Comparison of ENCODE assay signal across 29 cellular contexts in the genomic region with DNA sequence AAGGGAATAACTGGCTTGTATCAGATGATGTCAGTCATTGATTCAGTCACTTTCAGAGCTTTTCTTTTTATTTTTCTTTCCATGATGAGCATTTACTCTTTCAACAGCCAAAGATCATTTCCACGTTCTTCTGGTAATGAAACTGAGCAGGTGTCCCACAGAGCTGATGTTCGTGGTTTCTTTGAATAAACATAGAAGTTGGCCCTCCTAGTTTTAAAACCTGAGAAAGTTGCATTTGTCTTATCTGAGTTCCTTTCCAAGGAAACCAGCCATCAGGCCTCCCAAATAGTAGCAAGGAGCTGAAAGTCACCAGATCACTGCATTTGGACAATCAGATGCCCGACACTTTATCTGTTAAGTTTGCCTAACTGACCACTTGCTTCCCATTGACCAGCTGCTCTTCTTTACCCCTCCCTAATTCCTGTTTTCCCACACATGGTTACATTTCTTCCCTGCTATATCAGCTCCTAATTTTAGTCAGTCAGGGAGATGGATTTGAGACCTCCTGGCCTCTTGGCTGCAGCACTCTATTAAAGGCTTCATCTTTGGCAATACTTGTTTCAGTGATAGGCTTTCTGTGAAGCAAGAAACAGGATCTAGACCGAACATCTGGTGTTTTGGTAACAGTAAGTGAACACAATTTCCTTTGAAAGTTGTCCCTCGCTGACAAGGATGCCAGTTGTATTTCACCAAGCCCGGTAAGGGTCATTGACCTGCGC.
DNase-seq lines count a peak whose midpoint lies in the region; ATAC-seq and TF ChIP-seq lines count a peak whose summit lies in the region.
"Had no signal": no experiment of that assay in that cellular context is flagged by ENCODE, and none has a peak within 500 bp of the region (broad histone marks: within the 10 kb centered on the region; RNA-seq: fewer than 3 reads in every experiment).

No MANE protein-coding gene starts in this region.

- H3K4me1 ChIP-seq in heart left ventricle (no peaks in the 10 kb centered on the region), trophoblast cell (ENCODE audit: control insufficient read depth in 1 of 2, insufficient read depth in 2 of 2, low read length in 2 of 2) (no peaks in the 10 kb centered on the region), SK-N-SH (ENCODE audit: control insufficient read depth in 1 of 2, insufficient read depth in 2 of 2, low read depth in 1 of 2, low read length in 1 of 2) (no peaks in the 10 kb centered on the region)
- H3K4me1 ChIP-seq: heart right ventricle, psoas muscle, thyroid gland had no signal

- H3K4me2 ChIP-seq in trophoblast cell (ENCODE audit: low read length): no peak overlapping the region
- no peak overlapping the region for H3K4me2 ChIP-seq in SK-N-SH

- H3K9me2 ChIP-seq in SK-N-SH: no peaks in the 10 kb centered on the region

- TF ChIP-seq CTCF in heart left ventricle (IDR thresholded peaks at IDR 0.05) (no peak), astrocyte of the spinal cord (IDR thresholded peaks at IDR 0.05; ENCODE audit: low read depth, low read length) (no peak), SK-N-SH (IDR thresholded peaks at IDR 0.05) (no peak)

- H3K18ac ChIP-seq in trophoblast cell (ENCODE audit: low read length): no peak overlapping the region

- H3K79me2 ChIP-seq in trophoblast cell (ENCODE audit: control insufficient read depth, insufficient read depth, low read length, poor library complexity) (no peaks in the 10 kb centered on the region), SK-N-SH (ENCODE audit: insufficient read depth) (no peaks in the 10 kb centered on the region)

- in situ Hi-C loops in astrocyte of the spinal cord (cut with HindIII; ENCODE audit: low sequenced_read_pairs): no loop called here

- H4K91ac ChIP-seq in trophoblast cell (ENCODE audit: low read depth, low read length): no peak overlapping the region

- H3K9ac ChIP-seq in trophoblast cell (ENCODE audit: low read length) (no peak overlapping the region), SK-N-SH (no peak overlapping the region)

- no peak overlapping the region for H2AK5ac ChIP-seq in trophoblast cell (ENCODE audit: low read length)

- H3K4ac ChIP-seq in trophoblast cell (ENCODE audit: low read depth, low read length): no peak overlapping the region

- H3K4me3 ChIP-seq in heart left ventricle (no peak overlapping the region), astrocyte of the spinal cord (ENCODE audit: low read depth, low read length) (no peak overlapping the region), trophoblast cell (ENCODE audit: low read depth, low read length) (no peak overlapping the region), SK-N-SH (ENCODE audit: low read depth in 2 of 2, low read length in 1 of 2) (no peak overlapping the region)
- H3K4me3 ChIP-seq: esophagus muscularis mucosa, heart right ventricle, psoas muscle, sigmoid colon, SK-N-MC, thyroid gland had no signal

- no peaks in the 10 kb centered on the region for H3F3A ChIP-seq in SK-N-SH (replicated peaks; ENCODE audit: insufficient read depth)

- WGBS in heart left ventricle, 4 donors: 77 to 83% (median 81%) methylated on average over 7 of the region's 7 CpGs
- no CpG with 5 or more reads among the region's 7 CpGs for WGBS in trophoblast cell (ENCODE audit: extremely low coverage, insufficient coverage, insufficient read length)
- WGBS in SK-N-SH (ENCODE audit: low lambda C conversion rate): 3% methylated on average over 7 of the region's 7 CpGs

- peak overlapping the region; percentile 21 for H2BK5ac ChIP-seq in trophoblast cell (ENCODE audit: low read depth, low read length, poor library complexity)

- no peak overlapping the region for H2BK120ac ChIP-seq in trophoblast cell (ENCODE audit: insufficient read depth, low read length, poor library complexity)

- peaks cover 0 to 17% (median 0%) of the 10 kb centered on the region in 12 donors for H3K9me3 ChIP-seq in heart left ventricle
- H3K9me3 ChIP-seq in trophoblast cell (ENCODE audit: insufficient read depth, low read depth, low read length): peaks cover 1% of the 10 kb centered on the region
- H3K9me3 ChIP-seq in SK-N-SH: no peaks in the 10 kb centered on the region
- H3K9me3 ChIP-seq: esophagus muscularis mucosa, sigmoid colon, thyroid gland had no signal

- no peak overlapping the region for H2BK12ac ChIP-seq in trophoblast cell (ENCODE audit: low read length)

- intact Hi-C loops in heart left ventricle (cut with DNase I) (no loop called here), cardiac septum (cut with DNase I) (no loop called here)

- no peaks in the 10 kb centered on the region for H4K20me1 ChIP-seq in SK-N-SH (ENCODE audit: insufficient read depth)

- DNase-seq in heart left ventricle: no peak
- DNase-seq in cardiac septum (ENCODE audit: low spot score): no peak
- peak; percentile 23 for DNase-seq in MV-4-11 (lab: John Stamatoyannopoulos, UW)
- peak; percentile 22 for DNase-seq in astrocyte of the spinal cord (ENCODE audit: low read depth, low spot score)
- no peak for DNase-seq in trophoblast cell
- no peak for DNase-seq in SK-N-SH
- DNase-seq: activated gamma-delta T cell treated with Interleukin-2 at 50 U/mL for 16 hours; activated naive CD8-positive, alpha-beta T cell treated with anti-CD3 and anti-CD28 coated beads, Interleukin-2, amount 50 U/mL, for 24 hours; activated T-cell treated with anti-CD3 and anti-CD28 coated beads, Interleukin-2, amount 50 U/mL, for 24 hours; Calu3; CD4-positive, CD25-positive, alpha-beta regulatory T cell; endodermal cell; foreskin melanocyte; H9; naive thymus-derived CD8-positive, alpha-beta T cell; NCI-H1417; NCI-H2029; NCI-H510A treated with DMSO at 0.1 percent for 48 hours; occipital lobe; psoas muscle; sigmoid colon; stimulated activated CD4-positive, alpha-beta T cell treated with anti-CD3 and anti-CD28 coated beads, Interleukin-4, amount 100 ng/mL, for 1 hour; thyroid gland had no signal

- no peaks in the 10 kb centered on the region for H3K36me3 ChIP-seq in heart left ventricle
- no peaks in the 10 kb centered on the region for H3K36me3 ChIP-seq in trophoblast cell (ENCODE audit: control insufficient read depth in 1 of 2, insufficient read depth in 2 of 2, low read length in 2 of 2)
- H3K36me3 ChIP-seq in SK-N-SH (replicated peaks in 1 of 2; ENCODE audit: control insufficient read depth in 1 of 2, insufficient read depth in 2 of 2, low read length in 1 of 2): no peaks in the 10 kb centered on the region
- H3K36me3 ChIP-seq: esophagus muscularis mucosa, heart right ventricle, sigmoid colon, thyroid gland had no signal

- H3K27me3 ChIP-seq in heart left ventricle: no peaks in the 10 kb centered on the region
- no peaks in the 10 kb centered on the region for H3K27me3 ChIP-seq in trophoblast cell (ENCODE audit: insufficient read depth, low read length)
- H3K27me3 ChIP-seq in SK-N-SH (ENCODE audit: insufficient read depth): no peaks in the 10 kb centered on the region
- H3K27me3 ChIP-seq: esophagus muscularis mucosa, heart right ventricle, sigmoid colon, thyroid gland had no signal

- no peak overlapping the region for H3K23ac ChIP-seq in trophoblast cell (ENCODE audit: low read length)

- TF ChIP-seq POLR2A in heart left ventricle (IDR thresholded peaks at IDR 0.05): no peak

- H2AFZ ChIP-seq in trophoblast cell (ENCODE audit: insufficient read depth, low read length, poor library complexity) (no peak overlapping the region), SK-N-SH (ENCODE audit: low read depth) (no peak overlapping the region)

- no peak for TF ChIP-seq RAD21 in SK-N-SH (IDR thresholded peaks at IDR 0.05; ENCODE audit: low read length)

- POLR2A ChIA-PET in SK-N-SH (lab: Yijun Ruan, JAX): no interaction called here

- CTCF ChIA-PET in SK-N-SH (lab: Yijun Ruan, JAX): no interaction called here

- H3K79me1 ChIP-seq in trophoblast cell (ENCODE audit: low read length): no peaks in the 10 kb centered on the region

- no peak for TF ChIP-seq EP300 in SK-N-SH (IDR thresholded peaks at IDR 0.05; ENCODE audit: borderline replicate concordance in 1 of 2, low read depth in 1 of 2, low read length in 1 of 2)

- no peak overlapping the region for H3K14ac ChIP-seq in trophoblast cell (ENCODE audit: low read length)

- H4K8ac ChIP-seq in trophoblast cell (ENCODE audit: low read depth, low read length): no peak overlapping the region

- H3K27ac ChIP-seq in heart left ventricle (peak overlapping the region in 2 of 12 donors; percentile 40 to 56), trophoblast cell (ENCODE audit: low read depth, low read length) (no peak overlapping the region), SK-N-SH (ENCODE audit: low read depth in 2 of 2, low read length in 1 of 2) (no peak overlapping the region)
- H3K27ac ChIP-seq: esophagus muscularis mucosa, psoas muscle, RWPE1, sigmoid colon, SK-N-MC, thyroid gland had no signal

- no peak overlapping the region for H4K12ac ChIP-seq in trophoblast cell (ENCODE audit: low read depth, low read length)

- peak in 3 of 4 donors; percentile 51 to 81 (median 64) for ATAC-seq in heart left ventricle
- ATAC-seq in HG03196 (IDR thresholded peaks at IDR 0.05; ENCODE audit: unreplicated experiment): no peak
- no peak for ATAC-seq in HG02970 (IDR thresholded peaks at IDR 0.05; ENCODE audit: low FRiP score, unreplicated experiment)
- ATAC-seq: activated naive CD8-positive, alpha-beta T cell treated with anti-CD3 and anti-CD28 coated beads, Interleukin-2, amount 50 U/mL, for 24 hours; naive thymus-derived CD8-positive, alpha-beta T cell had no signal

TF ChIP-seq in SK-N-SH, 30 proteins besides CTCF, POLR2A, EP300 and RAD21:
- TF ChIP-seq CHD2 (IDR thresholded peaks at IDR 0.05; ENCODE audit: low read length, partially characterized antibody): no peak
- TF ChIP-seq FOXJ3 (CRISPR knock-in tag; IDR thresholded peaks at IDR 0.05): no peak
- TF ChIP-seq, protein P1, sequence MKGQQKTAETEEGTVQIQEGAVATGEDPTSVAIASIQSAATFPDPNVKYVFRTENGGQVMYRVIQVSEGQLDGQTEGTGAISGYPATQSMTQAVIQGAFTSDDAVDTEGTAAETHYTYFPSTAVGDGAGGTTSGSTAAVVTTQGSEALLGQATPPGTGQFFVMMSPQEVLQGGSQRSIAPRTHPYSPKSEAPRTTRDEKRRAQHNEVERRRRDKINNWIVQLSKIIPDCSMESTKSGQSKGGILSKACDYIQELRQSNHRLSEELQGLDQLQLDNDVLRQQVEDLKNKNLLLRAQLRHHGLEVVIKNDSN (IDR thresholded peaks at IDR 0.05; ENCODE audit: borderline replicate concordance, low read depth): no peak
- no peak for TF ChIP-seq RCOR1 (IDR thresholded peaks at IDR 0.05; ENCODE audit: low read length)
- TF ChIP-seq MXI1 (IDR thresholded peaks at IDR 0.05; ENCODE audit: low read depth, low read length): no peak

Comparison
In these comparisons a context has a peak if more than half of its experiments do, and no peak if none do; other contexts are left out.
1. ATAC-seq: peak in heart left ventricle (3 of 4); none in HG03196 (single experiment) and HG02970 (single experiment).
2. DNase-seq: peak in MV-4-11 (single experiment) and astrocyte of the spinal cord (single experiment); none in heart left ventricle (0 of 5), cardiac septum (single experiment), trophoblast cell (0 of 2) and SK-N-SH (single experiment).